Comparison of ENCODE assay signal across 1 cellular context in the genomic region with DNA sequence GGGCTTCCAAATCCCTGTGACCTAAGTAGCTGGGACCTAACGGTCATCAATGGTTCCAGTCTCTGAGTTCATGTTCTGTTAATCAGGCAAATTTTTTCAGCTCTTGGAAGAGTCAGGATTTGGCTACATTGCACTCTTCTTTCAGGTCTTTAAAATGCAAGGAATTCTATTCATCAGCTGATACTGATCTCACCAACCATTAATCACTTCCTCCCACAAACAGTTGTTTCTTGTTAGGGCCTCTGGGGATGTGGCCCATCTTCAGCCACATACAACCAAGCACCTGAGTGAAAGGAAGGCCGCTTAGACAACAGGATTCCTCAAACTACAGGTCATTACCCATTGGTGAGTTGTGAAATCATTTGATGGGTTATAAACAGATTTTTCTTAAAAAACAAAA.
A peak's percentile ranks its signal among the peaks of the same experiment; 100 is the strongest.
TF ChIP-seq lines count a peak whose summit lies in the region.

No MANE protein-coding gene starts in this region.

TF ChIP-seq in SK-N-SH, 30 proteins besides CTCF, POLR2A, EP300 and RAD21:
- TF ChIP-seq FOXM1 (IDR thresholded peaks at IDR 0.05; ENCODE audit: low read depth) (0 out of 2 replicates have a peak, but pooled peaks have one; percentile 17), JUND (IDR thresholded peaks at IDR 0.05) (peak; percentile 62), GATA2 (CRISPR knock-in tag; IDR thresholded peaks at IDR 0.05) (no peak), TEAD4 (IDR thresholded peaks at IDR 0.05; ENCODE audit: borderline replicate concordance, insufficient read depth) (peak; percentile 62; the same call in 1 of the 2 replicates), MEF2A (IDR thresholded peaks at IDR 0.05; ENCODE audit: borderline replicate concordance, low read depth) (no peak), FOSL2 (IDR thresholded peaks at IDR 0.05; ENCODE audit: borderline replicate concordance, low read depth) (peak; percentile 51; the same call in 1 of the 2 replicates), NFIC (IDR thresholded peaks at IDR 0.05; ENCODE audit: borderline replicate concordance) (peak; percentile 57), TCF12 (IDR thresholded peaks at IDR 0.05) (peak; percentile 86), TAF1 (IDR thresholded peaks at IDR 0.05; ENCODE audit: borderline replicate concordance, low read depth, low read length) (no peak), PBX3 (IDR thresholded peaks at IDR 0.05) (peak; percentile 75), ZBTB33 (IDR thresholded peaks at IDR 0.05; ENCODE audit: borderline replicate concordance, low read depth) (no peak)
- TF ChIP-seq, protein P1, sequence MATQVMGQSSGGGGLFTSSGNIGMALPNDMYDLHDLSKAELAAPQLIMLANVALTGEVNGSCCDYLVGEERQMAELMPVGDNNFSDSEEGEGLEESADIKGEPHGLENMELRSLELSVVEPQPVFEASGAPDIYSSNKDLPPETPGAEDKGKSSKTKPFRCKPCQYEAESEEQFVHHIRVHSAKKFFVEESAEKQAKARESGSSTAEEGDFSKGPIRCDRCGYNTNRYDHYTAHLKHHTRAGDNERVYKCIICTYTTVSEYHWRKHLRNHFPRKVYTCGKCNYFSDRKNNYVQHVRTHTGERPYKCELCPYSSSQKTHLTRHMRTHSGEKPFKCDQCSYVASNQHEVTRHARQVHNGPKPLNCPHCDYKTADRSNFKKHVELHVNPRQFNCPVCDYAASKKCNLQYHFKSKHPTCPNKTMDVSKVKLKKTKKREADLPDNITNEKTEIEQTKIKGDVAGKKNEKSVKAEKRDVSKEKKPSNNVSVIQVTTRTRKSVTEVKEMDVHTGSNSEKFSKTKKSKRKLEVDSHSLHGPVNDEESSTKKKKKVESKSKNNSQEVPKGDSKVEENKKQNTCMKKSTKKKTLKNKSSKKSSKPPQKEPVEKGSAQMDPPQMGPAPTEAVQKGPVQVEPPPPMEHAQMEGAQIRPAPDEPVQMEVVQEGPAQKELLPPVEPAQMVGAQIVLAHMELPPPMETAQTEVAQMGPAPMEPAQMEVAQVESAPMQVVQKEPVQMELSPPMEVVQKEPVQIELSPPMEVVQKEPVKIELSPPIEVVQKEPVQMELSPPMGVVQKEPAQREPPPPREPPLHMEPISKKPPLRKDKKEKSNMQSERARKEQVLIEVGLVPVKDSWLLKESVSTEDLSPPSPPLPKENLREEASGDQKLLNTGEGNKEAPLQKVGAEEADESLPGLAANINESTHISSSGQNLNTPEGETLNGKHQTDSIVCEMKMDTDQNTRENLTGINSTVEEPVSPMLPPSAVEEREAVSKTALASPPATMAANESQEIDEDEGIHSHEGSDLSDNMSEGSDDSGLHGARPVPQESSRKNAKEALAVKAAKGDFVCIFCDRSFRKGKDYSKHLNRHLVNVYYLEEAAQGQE (IDR thresholded peaks at IDR 0.05; ENCODE audit: low read depth, low read length), result no peak
